In the genomic region with DNA sequence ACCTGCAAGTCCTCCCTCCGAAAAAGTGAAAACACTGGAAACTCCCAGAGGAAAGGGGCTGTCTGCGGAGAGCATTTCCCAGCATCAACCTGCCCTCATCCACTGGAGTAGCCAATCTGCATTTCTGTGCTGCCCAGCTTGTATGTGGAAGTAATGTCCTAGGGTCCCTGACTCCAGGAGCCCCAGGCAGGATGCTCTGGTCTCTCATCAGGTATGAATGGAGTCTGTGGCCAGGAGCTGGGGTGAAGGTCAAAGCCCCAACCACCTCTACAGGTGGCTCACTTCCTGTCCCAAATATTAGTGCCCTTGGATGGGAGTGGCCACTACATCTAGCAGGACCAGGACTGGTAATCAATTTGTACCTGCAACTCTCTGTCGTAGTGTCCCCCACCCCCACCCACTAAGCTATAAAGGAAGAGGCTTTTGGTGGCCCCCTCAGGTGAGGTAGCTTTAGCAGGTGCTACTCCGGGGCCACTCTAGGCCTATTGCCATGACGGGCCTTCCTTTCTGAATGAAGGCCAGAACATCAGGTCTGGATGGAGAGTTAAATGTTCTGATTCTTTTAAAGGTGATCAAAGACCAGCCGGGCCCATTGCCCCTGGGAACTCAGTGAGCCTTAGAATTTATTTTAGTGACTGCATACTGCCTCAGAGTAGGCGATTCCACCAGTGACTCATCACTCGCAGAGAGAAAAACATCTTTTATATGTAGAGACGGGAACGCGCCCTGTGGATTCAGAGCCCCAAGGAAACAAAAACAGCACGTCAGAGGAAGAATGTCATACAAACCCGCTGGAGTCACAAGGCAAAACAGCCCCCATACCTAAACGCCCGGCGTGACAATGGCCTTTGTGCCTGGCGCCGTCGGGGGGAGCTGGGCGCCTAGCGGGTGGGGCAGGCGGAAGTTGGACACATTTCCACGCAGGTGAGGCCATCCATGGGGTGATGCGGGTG, we compare ENCODE assay signal across 15 cellular contexts. TPM values are rescaled to one million over a fixed set of nuclear protein-coding genes. Genes with fewer than 3 reads are reported as not detected.
DNase-seq lines count a peak whose midpoint lies in the region; ATAC-seq and TF ChIP-seq lines count a peak whose summit lies in the region.
"Had no signal": no experiment of that assay in that cellular context is flagged by ENCODE, and none has a peak within 500 bp of the region (broad histone marks: within the 10 kb centered on the region; RNA-seq: fewer than 3 reads in every experiment).

No MANE protein-coding gene starts in this region.

- H3K27ac Mint-ChIP-seq in glutamatergic neuron (ENCODE audit: unreplicated experiment): no peak overlapping the region
- no peak overlapping the region for H3K27ac Mint-ChIP-seq in effector memory CD8-positive, alpha-beta T cell
- H3K27ac Mint-ChIP-seq: CD4-positive, alpha-beta memory T cell; mesothelial cell of epicardium; progenitor cell of endocrine pancreas had no signal

- H3K9me3 Mint-ChIP-seq in glutamatergic neuron (ENCODE audit: unreplicated experiment): peaks cover 13% of the 10 kb centered on the region
- no peaks in the 10 kb centered on the region for H3K9me3 Mint-ChIP-seq in effector memory CD8-positive, alpha-beta T cell

- H3K9me3 ChIP-seq in sigmoid colon: peaks cover 0 to 2% (median 0%) of the 10 kb centered on the region in 4 donors

- DNase-seq in ELR (ENCODE audit: low read depth) (peak; percentile 30), RPMI7951 (ENCODE audit: low read depth) (peak; percentile 11), glutamatergic neuron (no peak), sigmoid colon (peak; percentile 38), T-helper 2 cell (no peak)
- no peak for DNase-seq in effector memory CD8-positive, alpha-beta T cell
- DNase-seq: activated naive CD4-positive, alpha-beta T cell treated with Interleukin-2 at 50 U/mL for 16 hours; brain microvascular endothelial cell; CD4-positive, alpha-beta memory T cell; NCI-H1105; SHP77 had no signal

- H3K4me1 ChIP-seq in sigmoid colon: peaks cover 0 to 28% (median 25%) of the 10 kb centered on the region in 4 donors

- peaks cover 5% of the 10 kb centered on the region for H3K36me3 Mint-ChIP-seq in glutamatergic neuron (ENCODE audit: unreplicated experiment)
- H3K36me3 Mint-ChIP-seq in effector memory CD8-positive, alpha-beta T cell (ENCODE audit: insufficient read depth): no peaks in the 10 kb centered on the region
- H3K36me3 Mint-ChIP-seq: CD4-positive, alpha-beta memory T cell; mesothelial cell of epicardium had no signal

- H3K27me3 ChIP-seq in sigmoid colon: peaks cover 74 to 100% (median 97%) of the 10 kb centered on the region in 3 donors

- no peak for ATAC-seq in effector memory CD8-positive, alpha-beta T cell (replicated peaks)
- no peak for ATAC-seq in HG03045 (IDR thresholded peaks at IDR 0.05; ENCODE audit: unreplicated experiment)

- no peak for TF ChIP-seq POLR2A in sigmoid colon (IDR thresholded peaks at IDR 0.05)

- H3K36me3 ChIP-seq in sigmoid colon: no peaks in the 10 kb centered on the region
- H3K36me3 ChIP-seq: brain microvascular endothelial cell had no signal

- peak overlapping the region; percentile 7 for H3K4me3 Mint-ChIP-seq in glutamatergic neuron (ENCODE audit: unreplicated experiment)
- no peak overlapping the region for H3K4me3 Mint-ChIP-seq in effector memory CD8-positive, alpha-beta T cell
- H3K4me3 Mint-ChIP-seq: mesothelial cell of epicardium had no signal

- H3K27me3 Mint-ChIP-seq in glutamatergic neuron (ENCODE audit: unreplicated experiment): peaks cover 40% of the 10 kb centered on the region
- H3K27me3 Mint-ChIP-seq in effector memory CD8-positive, alpha-beta T cell: peaks cover 89 to 100% of the 10 kb centered on the region in 2 donors

- TF ChIP-seq CTCF in glutamatergic neuron (IDR thresholded peaks at IDR 0.05; ENCODE audit: partially characterized antibody, unreplicated experiment): no peak
- TF ChIP-seq CTCF in sigmoid colon (IDR thresholded peaks at IDR 0.05): no peak

- no peak for TF ChIP-seq EP300 in sigmoid colon (IDR thresholded peaks at IDR 0.05)

- 4 to 6% methylated on average over 24 of the region's 24 CpGs for WGBS in sigmoid colon, 2 donors

- H3K4me3 ChIP-seq in sigmoid colon: no peak overlapping the region

- H3K4me1 Mint-ChIP-seq in glutamatergic neuron (ENCODE audit: low read depth, unreplicated experiment): peaks cover 10% of the 10 kb centered on the region
- peaks cover 0 to 4% of the 10 kb centered on the region in 2 donors for H3K4me1 Mint-ChIP-seq in effector memory CD8-positive, alpha-beta T cell (ENCODE audit: low read depth in 2 of 2)

- no peak overlapping the region for H3K27ac ChIP-seq in sigmoid colon
- H3K27ac ChIP-seq: brain microvascular endothelial cell had no signal

- intact Hi-C loops in sigmoid colon (cut with DNase I): no loop called here

RNA-seq across cellular contexts. Expression of a gene that starts 13.0 kb away (rescaled TPM):
- not detected in 2 replicates for total RNA-seq in RPMI7951 (2014; rRNA removed; shearing (Covaris generic))
- 0.20 TPM for total RNA-seq in glutamatergic neuron (ENCODE audit: unreplicated experiment)
- under 1 TPM in 2 of 4 donors, not detected in 2; 0.14 to 0.16 TPM for total RNA-seq in sigmoid colon
- not detected for polyA plus RNA-seq in sigmoid colon
- total RNA-seq: CD4-positive, alpha-beta memory T cell; fibroblast of villous mesenchyme; mesothelial cell of epicardium; progenitor cell of endocrine pancreas had no signal
- polyA plus RNA-seq: CD4-positive, alpha-beta memory T cell had no signal

Comparison
In these comparisons a context has a peak if more than half of its experiments do, and no peak if none do; other contexts are left out.
1. DNase-seq: peak in ELR (single experiment), RPMI7951 (single experiment) and sigmoid colon (single experiment); none in glutamatergic neuron (single experiment), T-helper 2 cell (0 of 5) and effector memory CD8-positive, alpha-beta T cell (0 of 3).